ENCODE assay signal across 8 cellular contexts in the genomic region with DNA sequence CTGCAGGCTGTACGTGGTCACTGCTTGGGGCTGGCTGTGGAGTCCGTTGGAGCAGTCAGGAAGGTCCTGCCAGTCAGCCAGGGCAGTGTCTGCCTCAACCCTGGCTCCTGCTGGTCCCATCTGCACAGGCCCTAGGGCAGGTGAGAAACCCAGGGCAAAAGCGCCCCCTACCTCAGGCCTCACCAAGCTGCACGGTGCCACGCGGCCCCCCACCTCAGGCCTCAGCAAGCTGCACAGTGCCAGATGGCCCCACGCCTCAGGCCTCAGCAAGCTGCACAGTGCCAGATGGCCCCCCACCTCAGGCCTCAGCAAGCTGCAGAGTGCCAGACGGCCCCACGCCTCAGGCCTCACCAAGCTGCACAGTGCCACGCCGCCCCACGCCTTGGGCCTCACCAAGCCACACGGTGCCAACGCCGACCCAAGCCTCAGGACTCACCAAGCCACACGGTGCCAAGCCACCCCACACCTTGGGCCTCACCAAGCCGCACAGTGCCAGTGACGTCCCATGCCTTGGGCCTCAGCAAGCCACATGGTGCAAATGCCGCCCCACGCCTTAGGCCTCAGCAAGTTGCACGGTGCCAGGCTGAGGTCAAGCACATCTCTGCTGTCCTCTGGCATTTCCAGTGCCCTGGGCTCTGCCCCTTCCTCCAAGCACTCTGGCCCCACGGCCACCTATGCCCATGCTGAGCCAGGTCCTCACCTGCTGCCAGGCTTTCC. TPM values are rescaled to one million over a fixed set of nuclear protein-coding genes. Genes with fewer than 3 reads are reported as not detected.
DNase-seq lines count a peak whose midpoint lies in the region; ATAC-seq and TF ChIP-seq lines count a peak whose summit lies in the region.

No MANE protein-coding gene starts in this region.

- H3K27ac ChIP-seq in neural progenitor cell (no peak overlapping the region), thyroid gland (no peak overlapping the region), tibial artery (no peak overlapping the region)

- no peaks in the 10 kb centered on the region for H3K4me1 ChIP-seq in neural progenitor cell
- H3K4me1 ChIP-seq in thyroid gland, result peaks cover 3 to 31% of the 10 kb centered on the region in 2 donors
- H3K4me1 ChIP-seq in tibial artery, result peaks cover 0 to 67% (median 37%) of the 10 kb centered on the region in 4 donors

- no peak overlapping the region for H2AFZ ChIP-seq in neural progenitor cell (replicated peaks)

- H3K27me3 ChIP-seq in neural progenitor cell (no peaks in the 10 kb centered on the region), thyroid gland (no peaks in the 10 kb centered on the region), tibial artery (no peaks in the 10 kb centered on the region)

- no peak overlapping the region for H3K4me2 ChIP-seq in neural progenitor cell

- no peak for TF ChIP-seq POLR2A in thyroid gland (IDR thresholded peaks at IDR 0.05)

- H3K36me3 ChIP-seq in neural progenitor cell (no peaks in the 10 kb centered on the region), thyroid gland (peaks cover 46 to 54% of the 10 kb centered on the region in 2 donors), tibial artery (peaks cover 49 to 83% (median 76%) of the 10 kb centered on the region in 3 donors)

- H3K4me3 Mint-ChIP-seq in activated naive CD4-positive, alpha-beta T cell treated with anti-CD3 and anti-CD28 coated beads, Interleukin-2, amount 50 U/mL, for 24 hours, result peak overlapping the region; percentile 99
- H3K4me3 Mint-ChIP-seq in neural progenitor cell, result no peak overlapping the region

- H3K79me2 ChIP-seq in neural progenitor cell (ENCODE audit: low read depth), result no peaks in the 10 kb centered on the region

- no peak overlapping the region for H3K9ac ChIP-seq in neural progenitor cell

- H3K9me3 ChIP-seq in neural progenitor cell (ENCODE audit: low read depth), result no peaks in the 10 kb centered on the region
- no peaks in the 10 kb centered on the region for H3K9me3 ChIP-seq in thyroid gland
- no peaks in the 10 kb centered on the region for H3K9me3 ChIP-seq in tibial artery

- TF ChIP-seq CTCF in GM12874 (IDR thresholded peaks at IDR 0.05; ENCODE audit: insufficient read depth, low read depth, low read length) (peak; percentile 33), neural progenitor cell (IDR thresholded peaks at IDR 0.05) (peak; percentile 25), thyroid gland (IDR thresholded peaks at IDR 0.05) (no peak), tibial artery (IDR thresholded peaks at IDR 0.05) (no peak)

- no peaks in the 10 kb centered on the region for H3F3A ChIP-seq in neural progenitor cell (ENCODE audit: low read depth)

- no peaks in the 10 kb centered on the region for H3K9me3 Mint-ChIP-seq in activated naive CD4-positive, alpha-beta T cell treated with anti-CD3 and anti-CD28 coated beads, Interleukin-2, amount 50 U/mL, for 24 hours
- no peaks in the 10 kb centered on the region for H3K9me3 Mint-ChIP-seq in neural progenitor cell

- no peak overlapping the region for H3K4me3 ChIP-seq in neural progenitor cell
- H3K4me3 ChIP-seq in thyroid gland (replicated peaks in 1 of 3), result no peak overlapping the region
- H3K4me3 ChIP-seq in tibial artery, result no peak overlapping the region

- peaks cover 77% of the 10 kb centered on the region for H3K4me1 Mint-ChIP-seq in activated naive CD4-positive, alpha-beta T cell treated with anti-CD3 and anti-CD28 coated beads, Interleukin-2, amount 50 U/mL, for 24 hours
- peaks cover 10% of the 10 kb centered on the region for H3K4me1 Mint-ChIP-seq in neural progenitor cell

- H3K36me3 Mint-ChIP-seq in activated naive CD4-positive, alpha-beta T cell treated with anti-CD3 and anti-CD28 coated beads, Interleukin-2, amount 50 U/mL, for 24 hours, result peaks cover 8% of the 10 kb centered on the region
- peaks cover 7% of the 10 kb centered on the region for H3K36me3 Mint-ChIP-seq in neural progenitor cell

- DNase-seq in NCI-H524 treated with DMSO at 0.1 percent for 48 hours (lab: John Stamatoyannopoulos, UW) (peak; percentile 89), neural progenitor cell (ENCODE audit: low spot score) (peak; percentile 16), thyroid gland (no peak), NCI-H128 (lab: John Stamatoyannopoulos, UW; ENCODE audit: unreplicated experiment) (no peak), left lobe of liver (ENCODE audit: low spot score) (no peak), tibial artery (no peak)

- peak overlapping the region; percentile 98 for H3K27ac Mint-ChIP-seq in activated naive CD4-positive, alpha-beta T cell treated with anti-CD3 and anti-CD28 coated beads, Interleukin-2, amount 50 U/mL, for 24 hours
- H3K27ac Mint-ChIP-seq in neural progenitor cell, result no peak overlapping the region

- intact Hi-C loops in thyroid gland (cut with DNase I) (no loop called here), tibial artery (cut with DNase I; ENCODE audit: low total_unique reads) (no loop called here)

- H4K20me1 ChIP-seq in neural progenitor cell (ENCODE audit: low read depth), result peaks cover 7% of the 10 kb centered on the region

- no peak for ATAC-seq in left lobe of liver

- WGBS in thyroid gland, 2 donors, result 81 to 82% methylated on average over 18 to 21 of the region's 22 CpGs

- no peaks in the 10 kb centered on the region for H3K27me3 Mint-ChIP-seq in activated naive CD4-positive, alpha-beta T cell treated with anti-CD3 and anti-CD28 coated beads, Interleukin-2, amount 50 U/mL, for 24 hours
- peaks cover 5% of the 10 kb centered on the region for H3K27me3 Mint-ChIP-seq in neural progenitor cell (ENCODE audit: insufficient read depth, low read depth)

RNA-seq across cellular contexts. Expression of gene TMEM204, which starts 5.5 kb away (rescaled TPM):
- total RNA-seq in neural progenitor cell (ENCODE audit: low replicate concordance) (not detected in 2 replicates), thyroid gland (10 to 100 TPM; 38.5 to 85.3 (median 66.0) TPM), left lobe of liver (7.2 TPM)

RNA-seq across cellular contexts. Expression of gene TELO2, which starts 45.8 kb away (rescaled TPM):
- total RNA-seq in neural progenitor cell (ENCODE audit: low replicate concordance), result 18.3 and 58.4 TPM in 2 replicates
- 10 to 100 TPM; 12.5 to 19.4 (median 12.8) TPM for total RNA-seq in thyroid gland
- 36.4 TPM for total RNA-seq in left lobe of liver

RNA-seq across cellular contexts. Expression of gene PTX4, which starts 50.2 kb away (rescaled TPM):
- total RNA-seq in neural progenitor cell (ENCODE audit: low replicate concordance), result not detected in 2 replicates
- not detected for total RNA-seq in thyroid gland
- not detected for total RNA-seq in left lobe of liver

Comparison
In these comparisons a context has a peak if more than half of its experiments do, and no peak if none do; other contexts are left out.
1. CTCF ChIP-seq: peak in GM12874 (single experiment) and neural progenitor cell (single experiment); none in thyroid gland (0 of 6) and tibial artery (0 of 2).
2. DNase-seq: peak in NCI-H524 treated with DMSO at 0.1 percent for 48 hours (single experiment) and neural progenitor cell (single experiment); none in thyroid gland (0 of 2), NCI-H128 (single experiment), left lobe of liver (single experiment) and tibial artery (0 of 2).